ENCODE assay signal across 16 cellular contexts in the genomic region with DNA sequence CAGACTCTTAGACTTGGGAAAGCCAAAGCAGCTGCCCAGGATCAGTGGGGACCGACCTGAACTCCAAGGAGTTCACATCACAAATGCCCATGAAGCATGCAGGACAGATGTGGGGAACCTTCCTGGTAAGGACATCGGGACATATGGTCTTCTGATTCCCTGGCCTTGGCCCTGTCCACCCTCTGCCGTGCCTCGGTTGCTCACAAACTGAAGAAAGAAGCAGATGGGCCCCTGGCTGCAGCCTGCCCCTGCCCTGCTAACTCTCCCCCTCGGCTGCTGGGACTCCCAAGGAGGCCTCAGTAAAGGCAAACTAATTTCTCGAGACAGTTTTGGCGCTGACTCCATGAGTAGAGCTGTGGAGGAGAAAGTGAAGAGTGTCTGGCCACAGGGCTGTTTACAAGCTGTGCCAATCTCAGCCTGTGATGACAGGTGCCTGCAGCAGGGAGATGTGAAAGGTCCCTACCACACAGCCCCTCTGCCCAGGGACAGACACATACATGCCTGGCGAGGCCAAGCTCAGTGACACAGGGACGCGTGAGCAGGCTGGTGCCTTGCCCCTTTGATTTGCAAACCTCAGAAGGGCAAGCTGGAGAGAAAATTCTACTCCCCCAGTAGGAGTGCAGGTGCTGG. TPM values are rescaled to one million over a fixed set of nuclear protein-coding genes. Genes with fewer than 3 reads are reported as not detected.
DNase-seq lines count a peak whose midpoint lies in the region; ATAC-seq and TF ChIP-seq lines count a peak whose summit lies in the region.
"Had no signal": no experiment of that assay in that cellular context is flagged by ENCODE, and none has a peak within 500 bp of the region (broad histone marks: within the 10 kb centered on the region; RNA-seq: fewer than 3 reads in every experiment).

No MANE protein-coding gene starts in this region.

- H3K4me2 ChIP-seq in IMR-90 (ENCODE audit: low read depth, low read length) = no peak overlapping the region
- H3K4me2 ChIP-seq in mesenchymal stem cell (ENCODE audit: low read length, poor library complexity, severe bottlenecking) = no peak overlapping the region
- H3K4me2 ChIP-seq: BLaER1 treated with 17β-estradiol and CSF1 and Interleukin-3, amounts not matched to agents 10 nM and 100 nM had no signal

- in situ Hi-C loops in IMR-90 (cut with MboI; ENCODE audit: low sequenced_read_pairs) = no loop called here

- H2AK5ac ChIP-seq in IMR-90 (ENCODE audit: low read depth, low read length) (no peak overlapping the region), mesenchymal stem cell (ENCODE audit: low read length, severe bottlenecking) (peak overlapping the region; percentile 9)

- H4K5ac ChIP-seq in IMR-90 (ENCODE audit: low read depth, low read length) = no peak overlapping the region

- H3K4me1 ChIP-seq in right atrium auricular region = no peaks in the 10 kb centered on the region
- H3K4me1 ChIP-seq in IMR-90 (ENCODE audit: control insufficient read depth, insufficient read depth, low read length) = peaks cover 7% of the 10 kb centered on the region
- peaks cover 20% of the 10 kb centered on the region for H3K4me1 ChIP-seq in mesenchymal stem cell (ENCODE audit: control insufficient read depth, insufficient read depth, low read depth, low read length)

- H3K23ac ChIP-seq in IMR-90 (ENCODE audit: low read depth, low read length) = no peak overlapping the region
- no peak overlapping the region for H3K23ac ChIP-seq in mesenchymal stem cell (ENCODE audit: low read length in 2 of 2)

- WGBS in IMR-90 (ENCODE audit: extremely low coverage in 2 of 2, insufficient read length in 1 of 2), 2 experiments = 100% methylated on average over 1 of the region's 10 CpGs; no CpG with 5 or more reads in 1 of the 2 experiments
- 90% methylated on average over 10 of the region's 10 CpGs for WGBS in mesenchymal stem cell

- no peak overlapping the region for H2AK9ac ChIP-seq in IMR-90 (replicated peaks; ENCODE audit: low read depth, low read length, poor library complexity)

- H3K9me3 ChIP-seq in right atrium auricular region (no peaks in the 10 kb centered on the region), IMR-90 (ENCODE audit: control insufficient read depth, insufficient read depth, low read length) (no peaks in the 10 kb centered on the region), mesenchymal stem cell (ENCODE audit: control insufficient read depth, low read length) (no peaks in the 10 kb centered on the region)
- H3K9me3 ChIP-seq: BLaER1 treated with 17β-estradiol and CSF1 and Interleukin-3, amounts not matched to agents 10 nM and 100 nM had no signal

- H4K8ac ChIP-seq in IMR-90 (ENCODE audit: low read depth in 2 of 2, low read length in 2 of 2) (no peak overlapping the region), mesenchymal stem cell (ENCODE audit: low read length) (peak overlapping the region; percentile 23)

- H2BK120ac ChIP-seq in IMR-90 (ENCODE audit: low read depth, low read length) = no peak overlapping the region
- no peak overlapping the region for H2BK120ac ChIP-seq in mesenchymal stem cell (ENCODE audit: low read depth, low read length)

- no peak overlapping the region for H3K14ac ChIP-seq in IMR-90 (replicated peaks; ENCODE audit: low read depth, low read length)
- no peak overlapping the region for H3K14ac ChIP-seq in mesenchymal stem cell (ENCODE audit: low read length in 2 of 2)

- peak overlapping the region; percentile 6 for H2AFZ ChIP-seq in IMR-90 (replicated peaks; ENCODE audit: low read length, poor library complexity)
- no peak overlapping the region for H2AFZ ChIP-seq in mesenchymal stem cell (ENCODE audit: low read depth, low read length)
- H2AFZ ChIP-seq: GM23248 had no signal

- H3K4me3 ChIP-seq in right atrium auricular region = no peak overlapping the region
- H3K4me3 ChIP-seq in IMR-90 (ENCODE audit: insufficient read depth, low read depth, low read length) = no peak overlapping the region
- H3K4me3 ChIP-seq in mesenchymal stem cell (ENCODE audit: insufficient read depth in 1 of 2, low read depth in 1 of 2, low read length in 2 of 2) = no peak overlapping the region
- H3K4me3 ChIP-seq: BLaER1 treated with 17β-estradiol and CSF1 and Interleukin-3, amounts not matched to agents 10 nM and 100 nM; GM12878; GM23248 had no signal

- TF ChIP-seq POLR2A in IMR-90 (IDR thresholded peaks at IDR 0.05; ENCODE audit: low read depth, low read length) = no peak

- H3K79me1 ChIP-seq in IMR-90 (ENCODE audit: low read depth in 1 of 2, low read length in 2 of 2) (peaks cover 0 to 16% of the 10 kb centered on the region in 2 experiments; a peak in 2 of 4 replicates), mesenchymal stem cell (replicated peaks; ENCODE audit: low read length, poor library complexity, severe bottlenecking) (peaks cover 32% of the 10 kb centered on the region)

- no peak for TF ChIP-seq RAD21 in IMR-90 (IDR thresholded peaks at IDR 0.05; ENCODE audit: low read length)

- no peaks in the 10 kb centered on the region for H3K36me3 ChIP-seq in right atrium auricular region
- H3K36me3 ChIP-seq in IMR-90 (ENCODE audit: control insufficient read depth, insufficient read depth, low read length) = peaks cover 5% of the 10 kb centered on the region; the same call in 1 of the 2 replicates
- H3K36me3 ChIP-seq in mesenchymal stem cell (ENCODE audit: control insufficient read depth in 1 of 2, insufficient read depth in 2 of 2, low read depth in 1 of 2, low read length in 2 of 2) = peaks cover 56 to 85% of the 10 kb centered on the region in 2 experiments
- H3K36me3 ChIP-seq: BLaER1 treated with 17β-estradiol and CSF1 and Interleukin-3, amounts not matched to agents 10 nM and 100 nM had no signal

- H2BK12ac ChIP-seq in mesenchymal stem cell (ENCODE audit: low read length in 2 of 2) = no peak overlapping the region

- no peak overlapping the region for H3K9ac ChIP-seq in IMR-90 (ENCODE audit: low read depth, low read length)
- no peak overlapping the region for H3K9ac ChIP-seq in mesenchymal stem cell (ENCODE audit: low read length)
- H3K9ac ChIP-seq: BLaER1 treated with 17β-estradiol and CSF1 and Interleukin-3, amounts not matched to agents 10 nM and 100 nM; GM23248 had no signal

- no peak overlapping the region for H2BK15ac ChIP-seq in IMR-90 (ENCODE audit: low read depth, low read length)
- H2BK15ac ChIP-seq in mesenchymal stem cell (ENCODE audit: low read depth, poor library complexity, severe bottlenecking) = no peak overlapping the region

- H3K18ac ChIP-seq in IMR-90 (ENCODE audit: low read depth, low read length) (no peak overlapping the region), mesenchymal stem cell (ENCODE audit: low read depth in 1 of 2, low read length in 2 of 2) (no peak overlapping the region)

- H3K56ac ChIP-seq in IMR-90 (ENCODE audit: extremely low read depth, insufficient read depth, low read length) = no peak overlapping the region

- no peak overlapping the region for H2BK5ac ChIP-seq in IMR-90 (ENCODE audit: low read depth, low read length, poor library complexity, severe bottlenecking)
- H2BK5ac ChIP-seq in mesenchymal stem cell (ENCODE audit: low read depth, low read length, poor library complexity, severe bottlenecking) = no peak overlapping the region

- H3K9me1 ChIP-seq in IMR-90 (ENCODE audit: insufficient read depth, low read length) = peaks cover 20% of the 10 kb centered on the region

- H2BK20ac ChIP-seq in IMR-90 (ENCODE audit: low read depth, low read length) = no peak overlapping the region

- CTCF ChIA-PET in IMR-90 (lab: Yijun Ruan, JAX) = no interaction called here

- POLR2A ChIA-PET in IMR-90 (lab: Charles Lee; ENCODE audit: unreplicated experiment) = interaction anchor here (0.6 kb wide), 1 partner anchor 188 kb away, joined by 3 read pairs; no protein-coding TSS in a partner anchor

- BruUV-seq in IMR-90 (replicated peaks; lab: Mats Ljungman, UMichigan) = no TSS peak

- H3K4ac ChIP-seq in IMR-90 (ENCODE audit: low read depth, low read length) = no peak overlapping the region
- H3K4ac ChIP-seq in mesenchymal stem cell (ENCODE audit: low read depth in 1 of 2, low read length in 2 of 2) = no peak overlapping the region

- intact Hi-C loops in Right ventricle myocardium inferior (cut with DNase I) (no loop called here), IMR-90 (cut with micrococcal nuclease) (no loop called here), posterior vena cava (cut with DNase I) (no loop called here)

- no peaks in the 10 kb centered on the region for H4K20me1 ChIP-seq in IMR-90 (ENCODE audit: insufficient read depth, low read length)
- H4K20me1 ChIP-seq: BLaER1 treated with 17β-estradiol and CSF1 and Interleukin-3, amounts not matched to agents 10 nM and 100 nM had no signal

- ATAC-seq in Right ventricle myocardium inferior = peak; percentile 55
- ATAC-seq in IMR-90 (ENCODE audit: low read depth) = no peak
- no peak for ATAC-seq in HG02840 (IDR thresholded peaks at IDR 0.05; ENCODE audit: low FRiP score, unreplicated experiment)
- ATAC-seq: GM12878, HCT116 had no signal

- H4K91ac ChIP-seq in IMR-90 (ENCODE audit: insufficient read depth, low read depth, low read length) = no peak overlapping the region
- no peak overlapping the region for H4K91ac ChIP-seq in mesenchymal stem cell (ENCODE audit: low read length)

- TF ChIP-seq CTCF in right atrium auricular region (IDR thresholded peaks at IDR 0.05) = no peak
- TF ChIP-seq CTCF in IMR-90 (conservative IDR thresholded peaks at IDR 0.05; ENCODE audit: low read depth, low read length) = no peak

- DNase-seq in Right ventricle myocardium inferior (ENCODE audit: missing footprints) (no peak), right atrium auricular region (ENCODE audit: low spot score) (no peak), IMR-90 (no peak), mesenchymal stem cell (no peak), posterior vena cava (ENCODE audit: low spot score) (peak; percentile 44), OCI-M2 (lab: John Stamatoyannopoulos, UW; ENCODE audit: unreplicated experiment) (no peak), GF-D8 (lab: John Stamatoyannopoulos, UW) (no peak)
- DNase-seq: ACHN; Calu3; CD4-positive, CD25-positive, alpha-beta regulatory T cell; DMS 273 treated with DMSO at 0.1 percent for 48 hours; GM23248 had no signal

- H3K27me3 ChIP-seq in right atrium auricular region (no peaks in the 10 kb centered on the region), IMR-90 (ENCODE audit: control insufficient read depth, insufficient read depth, low read length) (no peaks in the 10 kb centered on the region), mesenchymal stem cell (ENCODE audit: control insufficient read depth in 1 of 2, insufficient read depth in 1 of 2, low read length in 2 of 2) (no peaks in the 10 kb centered on the region)
- H3K27me3 ChIP-seq: BLaER1 treated with 17β-estradiol and CSF1 and Interleukin-3, amounts not matched to agents 10 nM and 100 nM had no signal

- dilution Hi-C loops in IMR-90 (cut with HindIII; ENCODE audit: low sequenced_read_pairs, unreplicated experiment) = no loop called here

- H3K27ac ChIP-seq in right atrium auricular region (no peak overlapping the region), IMR-90 (ENCODE audit: insufficient read depth, low read length) (no peak overlapping the region), mesenchymal stem cell (ENCODE audit: low read length, poor library complexity, severe bottlenecking) (no peak overlapping the region)
- H3K27ac ChIP-seq: BLaER1 treated with 17β-estradiol and CSF1 and Interleukin-3, amounts not matched to agents 10 nM and 100 nM; GM23248 had no signal

RNA-seq across cellular contexts. Expression of a gene that starts 48.6 kb away (rescaled TPM):
- 38.4 TPM for total RNA-seq in Right ventricle myocardium inferior
- total RNA-seq in right atrium auricular region = 10 to 100 TPM; 20.4 to 22.3 TPM
- total RNA-seq in IMR-90 (2012; rRNA removed) = 5.4 and 9.2 TPM in 2 replicates
- polyA plus RNA-seq in IMR-90 (2012; rRNA removed) = 25.7 and 25.8 TPM in 2 replicates
- polyA plus RNA-seq in IMR-90 (2012; cell fraction: cytosol; rRNA removed) = 2.7 and 5.1 TPM in 2 replicates
- polyA plus RNA-seq in IMR-90 (2012; cell fraction: nucleus; rRNA removed; ENCODE audit: low replicate concordance) = 1.3 and 5.5 TPM in 2 replicates
- 37.5 TPM for polyA plus RNA-seq in mesenchymal stem cell (2013, experiment 1 of 2)
- 35.9 TPM for polyA plus RNA-seq in mesenchymal stem cell (2013, experiment 2 of 2)
- total RNA-seq in posterior vena cava = 10 to 100 TPM in 1 of 2 donors, 1 to 10 TPM in 1; 9.3 to 12.9 TPM

RNA-seq across cellular contexts. Expression of a gene that starts 49.1 kb away (rescaled TPM):
- total RNA-seq in Right ventricle myocardium inferior (87.1 TPM), right atrium auricular region (100 to 1,000 TPM; 194 to 242 TPM), IMR-90 (2012; rRNA removed) (123 and 210 TPM in 2 replicates), posterior vena cava (100 to 1,000 TPM; 147 to 224 TPM)
- polyA plus RNA-seq in IMR-90 (2012; rRNA removed) = 272 and 273 TPM in 2 replicates
- polyA plus RNA-seq in IMR-90 (2012; cell fraction: cytosol; rRNA removed) = 197 and 369 TPM in 2 replicates
- 66.2 and 72.0 TPM in 2 replicates for polyA plus RNA-seq in IMR-90 (2012; cell fraction: nucleus; rRNA removed; ENCODE audit: low replicate concordance)
- polyA plus RNA-seq in mesenchymal stem cell (2013, experiment 1 of 2) = 939 TPM
- polyA plus RNA-seq in mesenchymal stem cell (2013, experiment 2 of 2) = 965 TPM
